20 cellular contexts compared by ENCODE assay signal in genomic region chr15:43420435-43420834, GRCh38.
"Had no signal": no experiment of that assay in that cellular context is flagged by ENCODE, and none has a peak within 500 bp of the region (broad histone marks: within the 10 kb centered on the region; RNA-seq: fewer than 3 reads in every experiment).

No MANE protein-coding gene starts in this region.

- H3K27ac ChIP-seq: heart left ventricle, right atrium auricular region, sigmoid colon, suprapubic skin, thyroid gland, upper lobe of right lung, vagina had no signal

- H3K27me3 ChIP-seq: heart left ventricle, right atrium auricular region, sigmoid colon, suprapubic skin, thyroid gland, upper lobe of right lung, vagina had no signal

- H3K9me3 Mint-ChIP-seq: dendritic cell treated with granulocyte-macrophage colony-stimulating factor and Interleukin-4, amounts not matched to agents 40 ng/mL and 50 ng/mL, for 4 days; naive thymus-derived CD8-positive, alpha-beta T cell had no signal

- H3K9me3 ChIP-seq: heart left ventricle, right atrium auricular region, sigmoid colon, suprapubic skin, thyroid gland, upper lobe of right lung, vagina had no signal

- H3K27ac Mint-ChIP-seq: dendritic cell treated with granulocyte-macrophage colony-stimulating factor and Interleukin-4, amounts not matched to agents 40 ng/mL and 50 ng/mL, for 4 days had no signal

- H3K27me3 Mint-ChIP-seq: dendritic cell treated with granulocyte-macrophage colony-stimulating factor and Interleukin-4, amounts not matched to agents 40 ng/mL and 50 ng/mL, for 4 days; naive thymus-derived CD8-positive, alpha-beta T cell had no signal

- H3K4me3 Mint-ChIP-seq: dendritic cell treated with granulocyte-macrophage colony-stimulating factor and Interleukin-4, amounts not matched to agents 40 ng/mL and 50 ng/mL, for 4 days; naive thymus-derived CD8-positive, alpha-beta T cell had no signal

- DNase-seq: cerebellar nuclear complex; foreskin melanocyte; heart left ventricle; hippocampal formation; left colon; left ventricle myocardium superior; mesendoderm; naive thymus-derived CD8-positive, alpha-beta T cell; posterior cingulate gyrus; sigmoid colon; small intestine; stimulated activated CD4-positive, alpha-beta T cell treated with anti-CD3 and anti-CD28 coated beads, Interleukin-12 subunit alpha, Interleukin-12 subunit beta, amount 100 ng/mL, for 4 hours; stimulated activated naive CD4-positive, alpha-beta T cell treated with Interleukin-2 at 50 U/mL for 16 hours; thyroid gland; upper lobe of right lung had no signal

- H3K4me1 ChIP-seq: heart left ventricle, right atrium auricular region, sigmoid colon, suprapubic skin, thyroid gland, upper lobe of right lung, vagina had no signal

- H3K4me3 ChIP-seq: heart left ventricle, lung, right atrium auricular region, sigmoid colon, suprapubic skin, thyroid gland, upper lobe of right lung, vagina had no signal
